In the genomic region with DNA sequence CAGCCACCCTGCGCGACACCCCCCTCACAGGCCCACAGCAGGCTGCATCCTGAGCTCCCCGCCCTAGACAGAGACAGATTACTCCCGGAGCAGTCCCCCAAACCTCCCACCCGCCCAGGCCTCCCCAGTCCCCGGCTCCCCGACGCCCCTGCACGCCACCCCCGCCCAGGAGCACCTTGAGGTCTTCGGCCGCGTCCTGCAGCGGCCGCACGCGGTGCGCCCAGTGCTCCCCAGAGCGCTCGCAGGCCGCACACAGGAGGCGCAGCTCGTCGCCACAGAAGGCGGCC, we compare ENCODE assay signal across 9 cellular contexts. TPM values are rescaled to one million over a fixed set of nuclear protein-coding genes. Genes with fewer than 3 reads are reported as not detected.
A peak's percentile ranks its signal among the peaks of the same experiment; 100 is the strongest.
DNase-seq lines count a peak whose midpoint lies in the region; ATAC-seq and TF ChIP-seq lines count a peak whose summit lies in the region.
"Had no signal": no experiment of that assay in that cellular context is flagged by ENCODE, and none has a peak within 500 bp of the region (broad histone marks: within the 10 kb centered on the region; RNA-seq: fewer than 3 reads in every experiment).

No MANE protein-coding gene starts in this region.

- no peak for TF ChIP-seq CTCF in neural crest cell (conservative IDR thresholded peaks at IDR 0.05)

- peaks cover 53 to 79% (median 67%) of the 10 kb centered on the region in 3 donors for H3K4me1 Mint-ChIP-seq in CD8-positive, alpha-beta memory T cell
- peaks cover 37% of the 10 kb centered on the region for H3K4me1 Mint-ChIP-seq in neural crest cell

- peak; percentile 22 for ATAC-seq in GM21717 (IDR thresholded peaks at IDR 0.05; ENCODE audit: unreplicated experiment)

- no peaks in the 10 kb centered on the region for H3K27me3 ChIP-seq in CD8-positive, alpha-beta memory T cell (ENCODE audit: insufficient read depth, low read length, poor library complexity, severe bottlenecking)
- no peaks in the 10 kb centered on the region for H3K27me3 ChIP-seq in MG63
- H3K27me3 ChIP-seq in endocrine pancreas (ENCODE audit: control insufficient read depth, insufficient read depth, low read length), result no peaks in the 10 kb centered on the region

- no peak for DNase-seq in CD8-positive, alpha-beta memory T cell
- peak; percentile 30 for DNase-seq in MG63
- peak; percentile 15 for DNase-seq in neural crest cell (ENCODE audit: low read depth, low spot score)
- no peak for DNase-seq in NCI-H748 (lab: John Stamatoyannopoulos, UW; ENCODE audit: unreplicated experiment)
- no peak for DNase-seq in NCI-H2107 (lab: John Stamatoyannopoulos, UW)
- DNase-seq in erythroblast (lab: John Stamatoyannopoulos, UW), result no peak

- H3K27me3 Mint-ChIP-seq in CD8-positive, alpha-beta memory T cell, result peaks cover 0 to 5% of the 10 kb centered on the region in 2 donors
- H3K27me3 Mint-ChIP-seq in neural crest cell (ENCODE audit: low read depth), result no peaks in the 10 kb centered on the region

- peak overlapping the region; percentile 80 to 95 (median 93) for H3K4me3 Mint-ChIP-seq in CD8-positive, alpha-beta memory T cell
- peak overlapping the region; percentile 96 for H3K4me3 Mint-ChIP-seq in neural crest cell

- no peaks in the 10 kb centered on the region for H3K9me3 ChIP-seq in CD8-positive, alpha-beta memory T cell (ENCODE audit: low read length)
- H3K9me3 ChIP-seq in MG63, result no peaks in the 10 kb centered on the region
- no peaks in the 10 kb centered on the region for H3K9me3 ChIP-seq in endocrine pancreas (ENCODE audit: control insufficient read depth, low read length)

- H3K4me3 ChIP-seq in CD8-positive, alpha-beta memory T cell (ENCODE audit: low read length), result peak overlapping the region; percentile 85
- peak overlapping the region; percentile 98 for H3K4me3 ChIP-seq in MG63
- no peak overlapping the region for H3K4me3 ChIP-seq in endocrine pancreas (ENCODE audit: control insufficient read depth, insufficient read depth, low read length)

- H3K36me3 Mint-ChIP-seq in CD8-positive, alpha-beta memory T cell, result peaks cover 0 to 50% (median 0%) of the 10 kb centered on the region in 3 donors
- no peaks in the 10 kb centered on the region for H3K36me3 Mint-ChIP-seq in neural crest cell (ENCODE audit: low read depth)

- peak overlapping the region; percentile 84 for H3K27ac ChIP-seq in CD8-positive, alpha-beta memory T cell (ENCODE audit: low read depth, low read length)

- no peak for TF ChIP-seq POLR2A in erythroblast (IDR thresholded peaks at IDR 0.05; ENCODE audit: low read length)

- no peaks in the 10 kb centered on the region for H3K9me3 Mint-ChIP-seq in CD8-positive, alpha-beta memory T cell
- H3K9me3 Mint-ChIP-seq in neural crest cell, result no peaks in the 10 kb centered on the region

- peaks cover 7% of the 10 kb centered on the region for H3K36me3 ChIP-seq in CD8-positive, alpha-beta memory T cell (ENCODE audit: insufficient read depth, low read length)
- H3K36me3 ChIP-seq in MG63 (peaks cover 38% of the 10 kb centered on the region), endocrine pancreas (ENCODE audit: control insufficient read depth, insufficient read depth, low read length) (no peaks in the 10 kb centered on the region)

- peak overlapping the region; percentile 77 for H3K9ac ChIP-seq in endocrine pancreas (ENCODE audit: control insufficient read depth, insufficient read depth, low read length)

- CTCF ChIA-PET in CD8-positive, alpha-beta memory T cell (lab: Charles Lee), result interaction anchor here (0.8 to 2.5 kb wide), 7 partner anchors 10 to 275 kb away, joined by 3 to 9 read pairs (median 3); no protein-coding TSS in a partner anchor

- H3K4me1 ChIP-seq in CD8-positive, alpha-beta memory T cell (ENCODE audit: insufficient read depth, low read length), result peaks cover 55% of the 10 kb centered on the region
- peaks cover 4% of the 10 kb centered on the region for H3K4me1 ChIP-seq in endocrine pancreas (ENCODE audit: control insufficient read depth, insufficient read depth, low read length)

- POLR2A ChIA-PET in CD8-positive, alpha-beta memory T cell (lab: Charles Lee), result interaction anchor here (0.9 to 2.2 kb wide), 5 partner anchors 52 to 130 kb away, joined by 3 to 28 read pairs (median 5); partner anchors contain the start of gene RNF187

- peak overlapping the region in 7 of 8 donors; percentile 81 to 93 (median 87) for H3K27ac Mint-ChIP-seq in CD8-positive, alpha-beta memory T cell
- peak overlapping the region; percentile 93 for H3K27ac Mint-ChIP-seq in neural crest cell (ENCODE audit: unreplicated experiment)

RNA-seq across cellular contexts. Expression of gene TRIM11, which starts 0.7 kb away (rescaled TPM):
- total RNA-seq in CD8-positive, alpha-beta memory T cell, result 10 to 100 TPM; 38.3 to 38.8 TPM
- 21.5 TPM for polyA plus RNA-seq in CD8-positive, alpha-beta memory T cell
- total RNA-seq in MG63 (2014; rRNA removed; shearing (Covaris generic); ENCODE audit: low replicate concordance), result 36.5 and 44.3 TPM in 2 replicates
- total RNA-seq in neural crest cell, result 38.4 and 45.3 TPM in 2 replicates

RNA-seq across cellular contexts. Expression of gene TRIM17, which starts 10.7 kb away (rescaled TPM):
- 1 to 10 TPM; 1.8 to 2.1 TPM for total RNA-seq in CD8-positive, alpha-beta memory T cell
- 0.60 TPM for polyA plus RNA-seq in CD8-positive, alpha-beta memory T cell
- total RNA-seq in MG63 (2014; rRNA removed; shearing (Covaris generic); ENCODE audit: low replicate concordance), result not detected in 2 replicates
- 4.7 and 6.3 TPM in 2 replicates for total RNA-seq in neural crest cell
- total RNA-seq: NCI-H460 had no signal

Comparison
In these comparisons a context has a peak if more than half of its experiments do, and no peak if none do; other contexts are left out.
1. DNase-seq: peak in MG63 (single experiment) and neural crest cell (single experiment); none in CD8-positive, alpha-beta memory T cell (0 of 5), NCI-H748 (single experiment), NCI-H2107 (single experiment) and erythroblast (0 of 2).